Comparison of ENCODE assay signal across 8 cellular contexts in the genomic region with DNA sequence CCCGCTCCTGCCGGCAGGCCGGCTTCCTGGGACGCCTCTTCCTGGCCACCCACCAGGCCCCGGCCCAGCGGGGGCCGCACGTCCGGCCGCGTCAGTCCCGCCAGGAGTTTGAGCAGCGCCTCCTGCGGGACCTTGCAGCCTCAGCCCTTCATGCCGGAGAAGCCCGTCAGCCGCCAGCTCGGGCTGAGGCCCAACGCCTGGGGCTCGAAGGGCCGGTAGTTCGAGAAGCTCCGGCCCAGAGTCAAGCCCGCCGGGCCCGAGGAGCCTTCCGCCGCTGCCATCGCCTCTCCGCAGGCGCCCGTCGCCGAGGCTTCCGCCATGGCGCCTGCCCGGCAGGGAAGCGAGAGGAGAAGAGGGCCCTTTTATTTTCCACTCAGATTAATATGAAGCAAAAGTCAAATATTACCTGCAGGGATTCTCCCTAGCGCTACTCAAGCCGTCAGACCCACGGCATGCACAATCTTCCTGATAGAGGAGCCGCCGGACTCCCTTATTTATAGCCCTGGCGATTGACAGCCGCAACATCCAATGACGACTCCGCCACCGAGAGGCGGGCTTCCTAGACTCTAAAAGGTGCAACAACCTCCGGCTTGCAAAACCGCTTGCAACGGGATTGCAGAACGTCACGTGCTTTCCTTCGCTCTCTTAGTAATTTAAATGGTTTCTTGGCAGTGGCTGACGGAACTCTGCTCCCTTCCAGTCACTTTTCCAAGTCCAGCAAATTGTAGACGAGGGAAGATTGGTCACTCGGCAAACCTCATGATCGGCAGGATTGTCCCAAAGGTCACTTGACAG. TPM values are rescaled to one million over a fixed set of nuclear protein-coding genes. Genes with fewer than 3 reads are reported as not detected.
DNase-seq lines count a peak whose midpoint lies in the region; ATAC-seq and TF ChIP-seq lines count a peak whose summit lies in the region.

Gene SEPHS2, minus strand, starts transcription at position 467 of the 795 bp plus-strand sequence. Its CDS starts 147 bp downstream, at position 320.

- peaks cover 28 to 56% (median 43%) of the 10 kb centered on the region in 6 donors for H3K4me1 ChIP-seq in spleen

- H3K9me3 ChIP-seq in spleen, result no peaks in the 10 kb centered on the region

- DNase-seq in ACHN (peak; percentile 99), NCI-H2227 treated with DMSO at 0.1 percent for 48 hours (lab: John Stamatoyannopoulos, UW) (peak; percentile 96), WTC11 (ENCODE audit: low spot score) (peak; percentile 96), cardiac fibroblast (ENCODE audit: low read depth in 2 of 2) (peak; percentile 99), inferior parietal cortex (ENCODE audit: extremely low spot score) (peak; percentile 98), spleen (peak; percentile 98)

- no peaks in the 10 kb centered on the region for H3K27me3 ChIP-seq in spleen (replicated peaks in 1 of 7)

- POLR2A ChIA-PET in WTC11 (lab: Charles Lee), result interaction anchor here (1.0 kb wide), 1 partner anchor 141 kb away, joined by 4 read pairs; no protein-coding TSS in a partner anchor

- peaks cover 19% of the 10 kb centered on the region for H3K36me3 Mint-ChIP-seq in WTC11

- WGBS in spleen, 5 donors, result 1 to 2% (median 1%) methylated on average over 29 to 59 of the region's 59 CpGs

- H3K27ac ChIP-seq in spleen, result peak within 1 kb of the TSS; percentile 82 to 99 (median 97)

- H3K4me3 Mint-ChIP-seq in WTC11, result peak within 1 kb of the TSS; percentile 77

- peak; percentile 77 to 94 (median 86) for TF ChIP-seq POLR2A in spleen (IDR thresholded peaks at IDR 0.05)

- in situ Hi-C loops in ACHN (cut with HindIII; ENCODE audit: low pct_ligation_motif_present, low pct_unique_long_range_greater_than_20kb, low sequenced_read_pairs), result no loop called here

- intact Hi-C loops in spleen (cut with DNase I; ENCODE audit: low total_unique reads), result loop anchor here (10.0 kb wide), 1 partner anchor 79 kb away; the partner anchor contains the start of gene ZNF768

- H3K27ac Mint-ChIP-seq in WTC11, result peak within 1 kb of the TSS; percentile 98

- peaks cover 16% of the 10 kb centered on the region for H3K9me3 Mint-ChIP-seq in WTC11

- H3K36me3 ChIP-seq in spleen, result peaks cover 0 to 27% (median 0%) of the 10 kb centered on the region in 6 donors

- TF ChIP-seq CTCF in WTC11 (IDR thresholded peaks at IDR 0.05) (no peak), cardiac fibroblast (IDR thresholded peaks at IDR 0.05; ENCODE audit: low read depth, low read length) (peak; percentile 50), spleen (IDR thresholded peaks at IDR 0.05 in 8 of 11, conservative IDR thresholded peaks at IDR 0.05 in 3 of 11) (peak in 9 of 11 experiments; percentile 14 to 62 (median 37))

- peak; percentile 82 for ATAC-seq in GM18867 (IDR thresholded peaks at IDR 0.05; ENCODE audit: unreplicated experiment)
- peak; percentile 64 for ATAC-seq in HG03103 (IDR thresholded peaks at IDR 0.05; ENCODE audit: low read depth, unreplicated experiment)
- ATAC-seq in WTC11, result peak; percentile 91

- peaks cover 22% of the 10 kb centered on the region for H3K4me1 Mint-ChIP-seq in WTC11

- CTCF ChIA-PET in WTC11 (lab: Charles Lee), result interaction anchor here (1.1 to 4.5 kb wide), 3 partner anchors 13 to 170 kb away, joined by 3 to 25 read pairs (median 9); partner anchors contain the start of gene DCTPP1

- peaks cover 28% of the 10 kb centered on the region for H3K27me3 Mint-ChIP-seq in WTC11 (ENCODE audit: low read depth)

- H3K4me3 ChIP-seq in cardiac fibroblast (replicated peaks in 1 of 2; ENCODE audit: low read depth in 2 of 2, low read length in 2 of 2), result peak within 1 kb of the TSS; percentile 76 to 90
- peak within 1 kb of the TSS; percentile 65 to 99 (median 86) for H3K4me3 ChIP-seq in spleen

TF ChIP-seq in WTC11, 78 proteins besides CTCF, POLR2A, EP300 and RAD21 (continues in another document):
- TF ChIP-seq RELA (CRISPR knock-in tag; IDR thresholded peaks at IDR 0.05; ENCODE audit: borderline replicate concordance) (no peak), EMX1 (CRISPR knock-in tag; IDR thresholded peaks at IDR 0.05) (no peak), ZNF121 (CRISPR knock-in tag; IDR thresholded peaks at IDR 0.05) (no peak), TCF7 (CRISPR knock-in tag; IDR thresholded peaks at IDR 0.05; ENCODE audit: low read depth) (no peak), MXD4 (CRISPR knock-in tag; IDR thresholded peaks at IDR 0.05; ENCODE audit: borderline replicate concordance) (no peak), FOXJ3 (CRISPR knock-in tag; IDR thresholded peaks at IDR 0.05; ENCODE audit: borderline replicate concordance) (no peak), MYBL2 (CRISPR knock-in tag; IDR thresholded peaks at IDR 0.05) (peak; percentile 84), ZNF263 (CRISPR knock-in tag; IDR thresholded peaks at IDR 0.05; ENCODE audit: low read depth) (no peak), SP1 (CRISPR knock-in tag; conservative IDR thresholded peaks at IDR 0.05) (no peak; the same call in 1 of the 2 replicates), ETV6 (CRISPR knock-in tag; IDR thresholded peaks at IDR 0.05) (no peak; the same call in none of the 2 replicates), FOXK1 (CRISPR knock-in tag; IDR thresholded peaks at IDR 0.05) (peak; percentile 70; the same call in 1 of the 2 replicates), NFYB (CRISPR knock-in tag; conservative IDR thresholded peaks at IDR 0.05; ENCODE audit: low read depth) (peak; percentile 85), SMAD4 (CRISPR knock-in tag; IDR thresholded peaks at IDR 0.05) (0 out of 2 replicates have a peak, but pooled peaks have one; percentile 66), KAT7 (CRISPR knock-in tag; IDR thresholded peaks at IDR 0.05; ENCODE audit: borderline replicate concordance) (no peak), NR2C2 (CRISPR knock-in tag; IDR thresholded peaks at IDR 0.05) (no peak), OVOL2 (CRISPR knock-in tag; IDR thresholded peaks at IDR 0.05; ENCODE audit: borderline replicate concordance) (no peak), SOX15 (CRISPR knock-in tag; IDR thresholded peaks at IDR 0.05) (no peak)
- TF ChIP-seq, protein P1, sequence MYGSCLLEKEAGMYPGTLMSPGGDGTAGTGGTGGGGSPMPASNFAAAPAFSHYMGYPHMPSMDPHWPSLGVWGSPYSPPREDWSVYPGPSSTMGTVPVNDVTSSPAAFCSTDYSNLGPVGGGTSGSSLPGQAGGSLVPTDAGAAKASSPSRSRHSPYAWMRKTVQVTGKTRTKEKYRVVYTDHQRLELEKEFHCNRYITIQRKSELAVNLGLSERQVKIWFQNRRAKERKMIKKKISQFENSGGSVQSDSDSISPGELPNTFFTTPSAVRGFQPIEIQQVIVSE (CRISPR knock-in tag; IDR thresholded peaks at IDR 0.05; ENCODE audit: borderline replicate concordance), result no peak
- TF ChIP-seq, protein P2, sequence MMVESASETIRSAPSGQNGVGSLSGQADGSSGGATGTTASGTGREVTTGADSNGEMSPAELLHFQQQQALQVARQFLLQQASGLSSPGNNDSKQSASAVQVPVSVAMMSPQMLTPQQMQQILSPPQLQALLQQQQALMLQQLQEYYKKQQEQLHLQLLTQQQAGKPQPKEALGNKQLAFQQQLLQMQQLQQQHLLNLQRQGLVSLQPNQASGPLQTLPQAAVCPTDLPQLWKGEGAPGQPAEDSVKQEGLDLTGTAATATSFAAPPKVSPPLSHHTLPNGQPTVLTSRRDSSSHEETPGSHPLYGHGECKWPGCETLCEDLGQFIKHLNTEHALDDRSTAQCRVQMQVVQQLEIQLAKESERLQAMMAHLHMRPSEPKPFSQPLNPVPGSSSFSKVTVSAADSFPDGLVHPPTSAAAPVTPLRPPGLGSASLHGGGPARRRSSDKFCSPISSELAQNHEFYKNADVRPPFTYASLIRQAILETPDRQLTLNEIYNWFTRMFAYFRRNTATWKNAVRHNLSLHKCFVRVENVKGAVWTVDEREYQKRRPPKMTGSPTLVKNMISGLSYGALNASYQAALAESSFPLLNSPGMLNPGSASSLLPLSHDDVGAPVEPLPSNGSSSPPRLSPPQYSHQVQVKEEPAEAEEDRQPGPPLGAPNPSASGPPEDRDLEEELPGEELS (CRISPR knock-in tag; IDR thresholded peaks at IDR 0.05), result no peak
- TF ChIP-seq, protein P3, sequence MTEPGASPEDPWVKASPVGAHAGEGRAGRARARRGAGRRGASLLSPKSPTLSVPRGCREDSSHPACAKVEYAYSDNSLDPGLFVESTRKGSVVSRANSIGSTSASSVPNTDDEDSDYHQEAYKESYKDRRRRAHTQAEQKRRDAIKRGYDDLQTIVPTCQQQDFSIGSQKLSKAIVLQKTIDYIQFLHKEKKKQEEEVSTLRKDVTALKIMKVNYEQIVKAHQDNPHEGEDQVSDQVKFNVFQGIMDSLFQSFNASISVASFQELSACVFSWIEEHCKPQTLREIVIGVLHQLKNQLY (CRISPR knock-in tag; IDR thresholded peaks at IDR 0.05), result no peak
- TF ChIP-seq, protein P4, sequence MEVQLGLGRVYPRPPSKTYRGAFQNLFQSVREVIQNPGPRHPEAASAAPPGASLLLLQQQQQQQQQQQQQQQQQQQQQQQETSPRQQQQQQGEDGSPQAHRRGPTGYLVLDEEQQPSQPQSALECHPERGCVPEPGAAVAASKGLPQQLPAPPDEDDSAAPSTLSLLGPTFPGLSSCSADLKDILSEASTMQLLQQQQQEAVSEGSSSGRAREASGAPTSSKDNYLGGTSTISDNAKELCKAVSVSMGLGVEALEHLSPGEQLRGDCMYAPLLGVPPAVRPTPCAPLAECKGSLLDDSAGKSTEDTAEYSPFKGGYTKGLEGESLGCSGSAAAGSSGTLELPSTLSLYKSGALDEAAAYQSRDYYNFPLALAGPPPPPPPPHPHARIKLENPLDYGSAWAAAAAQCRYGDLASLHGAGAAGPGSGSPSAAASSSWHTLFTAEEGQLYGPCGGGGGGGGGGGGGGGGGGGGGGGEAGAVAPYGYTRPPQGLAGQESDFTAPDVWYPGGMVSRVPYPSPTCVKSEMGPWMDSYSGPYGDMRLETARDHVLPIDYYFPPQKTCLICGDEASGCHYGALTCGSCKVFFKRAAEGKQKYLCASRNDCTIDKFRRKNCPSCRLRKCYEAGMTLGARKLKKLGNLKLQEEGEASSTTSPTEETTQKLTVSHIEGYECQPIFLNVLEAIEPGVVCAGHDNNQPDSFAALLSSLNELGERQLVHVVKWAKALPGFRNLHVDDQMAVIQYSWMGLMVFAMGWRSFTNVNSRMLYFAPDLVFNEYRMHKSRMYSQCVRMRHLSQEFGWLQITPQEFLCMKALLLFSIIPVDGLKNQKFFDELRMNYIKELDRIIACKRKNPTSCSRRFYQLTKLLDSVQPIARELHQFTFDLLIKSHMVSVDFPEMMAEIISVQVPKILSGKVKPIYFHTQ (CRISPR knock-in tag; IDR thresholded peaks at IDR 0.05), result no peak
- TF ChIP-seq, protein P5, sequence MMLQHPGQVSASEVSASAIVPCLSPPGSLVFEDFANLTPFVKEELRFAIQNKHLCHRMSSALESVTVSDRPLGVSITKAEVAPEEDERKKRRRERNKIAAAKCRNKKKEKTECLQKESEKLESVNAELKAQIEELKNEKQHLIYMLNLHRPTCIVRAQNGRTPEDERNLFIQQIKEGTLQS (CRISPR knock-in tag; conservative IDR thresholded peaks at IDR 0.05), result no peak

RNA-seq across cellular contexts. Expression of gene SEPHS2, which starts in this region (rescaled TPM):
- total RNA-seq in WTC11 (2021) (50.4 to 55.2 TPM (median 53.5 TPM) in 3 replicates), spleen (10 to 100 TPM; 35.5 to 54.7 (median 43.7) TPM)
- 10 to 100 TPM; 42.4 to 56.0 (median 49.5) TPM for polyA plus RNA-seq in spleen

Comparison
In these comparisons a context has a peak if more than half of its experiments do, and no peak if none do; other contexts are left out.
1. Peak in every context shown above with its lines: DNase-seq, ATAC-seq, H3K4me3 ChIP-seq and H3K27ac ChIP-seq.